Comparison of ENCODE assay signal across 8 cellular contexts in genomic region chr14:54902143-54902520, GRCh38. TPM values are rescaled to one million over a fixed set of nuclear protein-coding genes. Genes with fewer than 3 reads are reported as not detected.
A peak's percentile ranks its signal among the peaks of the same experiment; 100 is the strongest.
DNase-seq lines count a peak whose midpoint lies in the region; TF ChIP-seq lines count a peak whose summit lies in the region.

No MANE protein-coding gene starts in this region.

- TF ChIP-seq CTCF in GM12872 (IDR thresholded peaks at IDR 0.05; ENCODE audit: insufficient read depth, low read depth, low read length), result peak; percentile 41; the same call in 2 of the 3 replicates

- H3K36me3 ChIP-seq in HAP-1 (replicated peaks), result no peaks in the 10 kb centered on the region
- H3K36me3 ChIP-seq in iPS-20b (ENCODE audit: insufficient read depth, low read depth, low read length), result no peaks in the 10 kb centered on the region

- in situ Hi-C loops in HAP-1 (cut with MboI; ENCODE audit: low sequenced_read_pairs), result no loop called here

- peak overlapping the region; percentile 55; the same call in 1 of the 2 replicates for H3K9ac ChIP-seq in iPS-20b (ENCODE audit: low read depth, low read length)

- H3K4me3 ChIP-seq in HAP-1, result peak overlapping the region; percentile 86
- peak overlapping the region; percentile 64 for H3K4me3 ChIP-seq in iPS-20b (ENCODE audit: low read length)

- peak; percentile 58 to 83 for DNase-seq in HAP-1 (ENCODE audit: low spot score in 2 of 2)
- peak; percentile 69 for DNase-seq in M059J (ENCODE audit: low read depth)
- peak; percentile 39 for DNase-seq in T1000 (lab: John Stamatoyannopoulos, UW)
- peak; percentile 60 for DNase-seq in astrocyte of the hippocampus (ENCODE audit: low read depth, low spot score)
- DNase-seq in stimulated activated CD4-positive, alpha-beta T cell treated with anti-CD3 and anti-CD28 coated beads, Interleukin-12 subunit alpha, Interleukin-12 subunit beta, amount 100 ng/mL, for 4 hours, result peak; percentile 75
- DNase-seq in COLO829 (ENCODE audit: low spot score), result no peak

- H3K27me3 ChIP-seq in HAP-1 (ENCODE audit: low read depth) (no peaks in the 10 kb centered on the region), iPS-20b (ENCODE audit: insufficient read depth, low read length) (peaks cover 35% of the 10 kb centered on the region)

- peaks cover 4% of the 10 kb centered on the region; the same call in 1 of the 2 replicates for H3K4me1 ChIP-seq in HAP-1
- H3K4me1 ChIP-seq in iPS-20b (ENCODE audit: insufficient read depth, low read length), result 0 out of 2 replicates have a peak, but pooled peaks cover 3% of the 10 kb centered on the region

- no peak overlapping the region for H3K27ac ChIP-seq in iPS-20b (ENCODE audit: low read length)

- H3K9me3 ChIP-seq in HAP-1, result no peaks in the 10 kb centered on the region
- no peaks in the 10 kb centered on the region for H3K9me3 ChIP-seq in iPS-20b (ENCODE audit: insufficient read depth, low read depth, low read length)

RNA-seq across cellular contexts. Expression of gene GCH1, which starts 0.5 kb away (rescaled TPM):
- total RNA-seq in M059J (2014; rRNA removed; shearing (Covaris generic)), result 2.9 and 5.4 TPM in 2 replicates
